In the genomic region with DNA sequence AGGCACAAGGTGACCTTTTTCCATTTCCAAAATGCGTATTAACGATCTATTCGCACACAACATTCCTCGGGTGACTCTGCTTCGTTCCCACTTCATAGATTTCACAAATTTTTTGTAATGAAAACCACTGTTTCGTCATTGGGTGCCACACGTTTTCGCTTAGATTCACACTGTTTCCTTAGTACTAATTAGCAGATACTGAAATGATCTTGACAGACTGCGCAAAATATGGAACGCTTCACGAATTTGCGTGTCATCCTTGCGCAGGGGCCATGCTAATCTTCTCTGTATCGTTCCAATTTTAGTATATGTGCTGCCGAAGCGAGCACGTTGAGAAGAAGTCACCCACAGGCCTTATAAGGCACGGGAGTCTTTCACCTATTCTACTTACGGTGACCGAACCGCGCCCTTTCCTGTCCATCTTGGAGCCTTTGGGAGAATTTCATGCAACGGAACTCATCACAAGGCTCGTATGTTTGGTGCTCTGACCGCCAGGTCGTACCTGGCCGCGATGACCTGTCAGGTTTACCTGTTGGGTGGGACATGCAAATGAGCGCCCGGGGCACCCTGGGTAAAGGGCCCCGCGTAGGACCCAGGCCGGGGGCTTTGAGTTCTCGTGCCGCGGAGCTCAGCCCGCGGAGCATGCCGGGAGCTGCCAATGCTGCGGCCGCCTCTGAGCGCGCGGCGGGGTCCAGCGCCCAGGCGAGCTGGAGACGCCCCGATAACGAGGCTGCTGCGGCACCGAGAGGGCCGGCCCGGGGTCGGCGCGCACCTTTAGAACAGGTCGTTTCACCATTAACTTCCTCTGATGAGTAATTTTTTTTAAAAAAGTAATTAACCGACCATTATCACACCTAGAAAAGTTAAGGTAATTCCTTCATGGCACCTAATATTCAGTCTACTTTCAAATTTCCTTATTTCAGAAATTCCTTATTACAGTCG, we compare ENCODE assay signal across 8 cellular contexts. TPM values are rescaled to one million over a fixed set of nuclear protein-coding genes. Genes with fewer than 3 reads are reported as not detected.
DNase-seq lines count a peak whose midpoint lies in the region; ATAC-seq and TF ChIP-seq lines count a peak whose summit lies in the region.

A gene (minus strand): TSS at position 329 of the 942 bp plus-strand sequence.

- peak within 1 kb of the TSS; percentile 100 for H3K27ac Mint-ChIP-seq in activated CD4-positive, alpha-beta T cell treated with anti-CD3 and anti-CD28 coated beads for 36 hours

- ATAC-seq in GM19035 (IDR thresholded peaks at IDR 0.05; ENCODE audit: unreplicated experiment), result peak; percentile 75
- peak; percentile 73 for ATAC-seq in HG03280 (IDR thresholded peaks at IDR 0.05; ENCODE audit: unreplicated experiment)
- peak; percentile 86 for ATAC-seq in activated CD4-positive, alpha-beta T cell treated with anti-CD3 and anti-CD28 coated beads for 36 hours

- CTCF ChIA-PET in activated CD4-positive, alpha-beta T cell treated with anti-CD3 and anti-CD28 coated beads for 36 hours (lab: Charles Lee), result interaction anchor here (0.6 to 1.5 kb wide), 4 partner anchors 22 to 125 kb away, joined by 3 to 5 read pairs (median 4); no protein-coding TSS in a partner anchor

- peaks cover 48% of the 10 kb centered on the region for H3K4me1 Mint-ChIP-seq in activated CD4-positive, alpha-beta T cell treated with anti-CD3 and anti-CD28 coated beads for 36 hours

- DNase-seq in AG09319 (ENCODE audit: extremely low read depth, low read depth), result peak; percentile 10
- DNase-seq in NCI-H345 (lab: John Stamatoyannopoulos, UW), result peak; percentile 94
- DNase-seq in activated CD4-positive, alpha-beta T cell treated with anti-CD3 and anti-CD28 coated beads for 36 hours, result peak; percentile 90
- DNase-seq in choroid plexus epithelial cell (ENCODE audit: low read depth), result peak; percentile 93
- peak; percentile 62 to 79 (median 71) for DNase-seq in stimulated activated CD4-positive, alpha-beta T cell treated with anti-CD3 and anti-CD28 coated beads, Interleukin-1b, Interleukin-23, amount 100 ng/mL, for 24 hours (ENCODE audit: low read depth in 4 of 4, low spot score in 1 of 4)

- POLR2A ChIA-PET in activated CD4-positive, alpha-beta T cell treated with anti-CD3 and anti-CD28 coated beads for 36 hours (lab: Charles Lee), result interaction anchor here (1.0 kb wide), 1 partner anchor 127 kb away, joined by 6 read pairs; no protein-coding TSS in a partner anchor

- H3K4me3 ChIP-seq in choroid plexus epithelial cell (ENCODE audit: low read depth, low read length), result peak within 1 kb of the TSS; percentile 72

- peak within 1 kb of the TSS; percentile 87 for H3K4me3 Mint-ChIP-seq in activated CD4-positive, alpha-beta T cell treated with anti-CD3 and anti-CD28 coated beads for 36 hours

- TF ChIP-seq CTCF in AG09319 (IDR thresholded peaks at IDR 0.05; ENCODE audit: low read depth, low read length), result no peak
- no peak for TF ChIP-seq CTCF in choroid plexus epithelial cell (conservative IDR thresholded peaks at IDR 0.05; ENCODE audit: low read depth, low read length)

- H3K36me3 Mint-ChIP-seq in activated CD4-positive, alpha-beta T cell treated with anti-CD3 and anti-CD28 coated beads for 36 hours (ENCODE audit: low read depth), result peaks cover 4% of the 10 kb centered on the region

- peak within 1 kb of the TSS; percentile 95 for H3K27ac ChIP-seq in layer of hippocampus (ENCODE audit: low read depth, low read length)

- intact Hi-C loops in activated CD4-positive, alpha-beta T cell treated with anti-CD3 and anti-CD28 coated beads for 36 hours (cut with DNase I, micrococcal nuclease), result loop anchor here (1.0 to 10.0 kb wide), 14 partner anchors 10 to 1580 kb away; a partner anchor contains a TSS

- H3K27me3 ChIP-seq in layer of hippocampus (ENCODE audit: control insufficient read depth, insufficient read depth, low read length), result no peaks in the 10 kb centered on the region

- H3K9me3 Mint-ChIP-seq in activated CD4-positive, alpha-beta T cell treated with anti-CD3 and anti-CD28 coated beads for 36 hours (ENCODE audit: low read depth), result no peaks in the 10 kb centered on the region

- H3K27me3 Mint-ChIP-seq in activated CD4-positive, alpha-beta T cell treated with anti-CD3 and anti-CD28 coated beads for 36 hours, result peaks cover 3% of the 10 kb centered on the region

RNA-seq across cellular contexts. Expression of the gene that starts here (rescaled TPM):
- total RNA-seq in activated CD4-positive, alpha-beta T cell treated with anti-CD3 and anti-CD28 coated beads for 36 hours, result not detected

Comparison
In these comparisons a context has a peak if more than half of its experiments do, and no peak if none do; other contexts are left out.
1. Peak in every context shown above with its lines: DNase-seq, ATAC-seq, H3K4me3 ChIP-seq and H3K27ac ChIP-seq.
2. Peak in DNase-seq and ATAC-seq in activated CD4-positive, alpha-beta T cell treated with anti-CD3 and anti-CD28 coated beads for 36 hours; RNA of the gene not detected or under 1 TPM.
3. DNase-seq: peak in every context shown above with its lines; median percentile 94 in NCI-H345; 93 in choroid plexus epithelial cell; 90 in activated CD4-positive, alpha-beta T cell treated with anti-CD3 and anti-CD28 coated beads for 36 hours; 71 in stimulated activated CD4-positive, alpha-beta T cell treated with anti-CD3 and anti-CD28 coated beads, Interleukin-1b, Interleukin-23, amount 100 ng/mL, for 24 hours; 10 in AG09319.